ENCODE assay signal across 1 cellular context in genomic region chr11:63537293-63538101, GRCh38.
TF ChIP-seq lines count a peak whose summit lies in the region.

No MANE protein-coding gene starts in this region.

TF ChIP-seq in IMR-90, 13 proteins besides CTCF, POLR2A, EP300 and RAD21 (continued from another document):
- TF ChIP-seq MXI1 (IDR thresholded peaks at IDR 0.05; ENCODE audit: borderline replicate concordance, low read depth, low read length) (no peak), USF2 (IDR thresholded peaks at IDR 0.05; ENCODE audit: low read depth, low read length) (no peak), ELK1 (IDR thresholded peaks at IDR 0.05; ENCODE audit: borderline replicate concordance, low read depth, low read length) (no peak), MAZ (IDR thresholded peaks at IDR 0.05; ENCODE audit: borderline replicate concordance, low read depth, low read length) (no peak), SMC3 (IDR thresholded peaks at IDR 0.05; ENCODE audit: low read depth, low read length) (no peak), CEBPB (IDR thresholded peaks at IDR 0.05; ENCODE audit: low read depth, low read length) (no peak), CHD1 (IDR thresholded peaks at IDR 0.05; ENCODE audit: low read depth, low read length) (no peak)
